Comparison of ENCODE assay signal across 9 cellular contexts in the genomic region with DNA sequence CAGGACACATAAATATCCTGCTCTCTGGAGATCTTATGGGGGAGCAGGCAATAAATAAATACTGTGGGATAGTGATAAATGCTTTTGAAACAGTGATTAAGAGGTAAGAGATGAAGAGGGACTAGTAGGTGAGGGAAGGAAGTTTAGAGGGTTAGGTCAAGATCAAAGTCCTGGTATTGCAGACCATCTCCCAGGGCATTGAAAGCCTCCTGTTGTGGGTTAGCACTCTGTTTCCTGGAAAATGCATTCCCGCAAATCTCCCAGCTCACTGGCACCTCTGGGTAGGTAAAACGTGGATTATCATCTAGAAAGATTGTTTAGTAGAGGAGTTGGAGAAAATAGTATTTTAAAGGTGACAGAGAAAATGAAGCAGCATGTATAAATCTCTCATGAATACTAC. TPM values are rescaled to one million over a fixed set of nuclear protein-coding genes. Genes with fewer than 3 reads are reported as not detected.
DNase-seq lines count a peak whose midpoint lies in the region; ATAC-seq and TF ChIP-seq lines count a peak whose summit lies in the region.
"Had no signal": no experiment of that assay in that cellular context is flagged by ENCODE, and none has a peak within 500 bp of the region (broad histone marks: within the 10 kb centered on the region; RNA-seq: fewer than 3 reads in every experiment).

No MANE protein-coding gene starts in this region.

- no peak for TF ChIP-seq EP300 in sigmoid colon (IDR thresholded peaks at IDR 0.05)

- no peak for TF ChIP-seq POLR2A in sigmoid colon (IDR thresholded peaks at IDR 0.05)

- POLR2A ChIA-PET in activated CD4-positive, alpha-beta T cell treated with anti-CD3 and anti-CD28 coated beads for 36 hours (lab: Charles Lee) = interaction anchor here (0.7 kb wide), 1 partner anchor 77 kb away, joined by 4 read pairs; no protein-coding TSS in a partner anchor

- TF ChIP-seq CTCF in epithelial cell of proximal tubule (conservative IDR thresholded peaks at IDR 0.05; ENCODE audit: low read depth, low read length) = no peak
- TF ChIP-seq CTCF in sigmoid colon (IDR thresholded peaks at IDR 0.05) = no peak

- peaks cover 2% of the 10 kb centered on the region for H3K27me3 Mint-ChIP-seq in activated CD4-positive, alpha-beta T cell treated with anti-CD3 and anti-CD28 coated beads for 36 hours

- H3K27ac ChIP-seq in sigmoid colon = peak overlapping the region in 3 of 4 donors; percentile 86 to 98 (median 95)
- H3K27ac ChIP-seq in effector memory CD4-positive, alpha-beta T cell (ENCODE audit: insufficient read depth, low read length, poor library complexity, severe bottlenecking) = no peak overlapping the region
- H3K27ac ChIP-seq: epithelial cell of prostate had no signal

- H3K27me3 ChIP-seq in sigmoid colon (no peaks in the 10 kb centered on the region), MG63 (no peaks in the 10 kb centered on the region)
- no peaks in the 10 kb centered on the region for H3K27me3 ChIP-seq in effector memory CD4-positive, alpha-beta T cell (replicated peaks; ENCODE audit: control insufficient read depth, insufficient read depth, low read length, poor library complexity, severe bottlenecking)

- no peaks in the 10 kb centered on the region for H3K9me3 Mint-ChIP-seq in activated CD4-positive, alpha-beta T cell treated with anti-CD3 and anti-CD28 coated beads for 36 hours (ENCODE audit: low read depth)

- ATAC-seq in activated CD4-positive, alpha-beta T cell treated with anti-CD3 and anti-CD28 coated beads for 36 hours = no peak
- ATAC-seq in GM19023 (IDR thresholded peaks at IDR 0.05; ENCODE audit: unreplicated experiment) = no peak

- no peak overlapping the region for H3K27ac Mint-ChIP-seq in activated CD4-positive, alpha-beta T cell treated with anti-CD3 and anti-CD28 coated beads for 36 hours

- no peaks in the 10 kb centered on the region for H3K36me3 ChIP-seq in sigmoid colon
- no peaks in the 10 kb centered on the region for H3K36me3 ChIP-seq in MG63
- no peaks in the 10 kb centered on the region for H3K36me3 ChIP-seq in effector memory CD4-positive, alpha-beta T cell (ENCODE audit: control insufficient read depth, insufficient read depth, low read length)

- CTCF ChIA-PET in activated CD4-positive, alpha-beta T cell treated with anti-CD3 and anti-CD28 coated beads for 36 hours (lab: Charles Lee) = no interaction called here

- no peak for DNase-seq in activated CD4-positive, alpha-beta T cell treated with anti-CD3 and anti-CD28 coated beads for 36 hours
- no peak for DNase-seq in activated CD4-positive, alpha-beta T cell treated with anti-CD3 and anti-CD28 coated beads, Interleukin-2, amount 50 U/mL, for 48 hours
- DNase-seq in SW480 (ENCODE audit: low spot score) (peak; percentile 37), epithelial cell of proximal tubule (ENCODE audit: low read depth) (no peak), sigmoid colon (no peak), MG63 (no peak)
- no peak for DNase-seq in effector memory CD4-positive, alpha-beta T cell

- 42 to 80% methylated on average over 2 of the region's 2 CpGs for WGBS in sigmoid colon, 2 donors

- intact Hi-C loops in activated CD4-positive, alpha-beta T cell treated with anti-CD3 and anti-CD28 coated beads for 36 hours (cut with DNase I, micrococcal nuclease) = loop anchor here in 1 of 2 experiments (5.0 kb wide), 1 partner anchor 36 kb away; no protein-coding TSS in a partner anchor
- intact Hi-C loops in sigmoid colon (cut with DNase I) = loop anchor here (10.0 kb wide), 1 partner anchor 523 kb away; no protein-coding TSS in a partner anchor

- H3K4me1 ChIP-seq in sigmoid colon = peaks cover 0 to 43% (median 28%) of the 10 kb centered on the region in 4 donors
- H3K4me1 ChIP-seq in effector memory CD4-positive, alpha-beta T cell (ENCODE audit: control insufficient read depth, insufficient read depth, low read length, poor library complexity, severe bottlenecking) = peaks cover 16% of the 10 kb centered on the region

- H3K9me3 ChIP-seq in sigmoid colon (no peaks in the 10 kb centered on the region), MG63 (no peaks in the 10 kb centered on the region)
- H3K9me3 ChIP-seq in effector memory CD4-positive, alpha-beta T cell (ENCODE audit: control insufficient read depth, low read length) = no peaks in the 10 kb centered on the region

- H3K36me3 Mint-ChIP-seq in activated CD4-positive, alpha-beta T cell treated with anti-CD3 and anti-CD28 coated beads for 36 hours (ENCODE audit: low read depth) = peaks cover under 1% of the 10 kb centered on the region

- peak overlapping the region; percentile 87 for H3K4me3 ChIP-seq in epithelial cell of proximal tubule (ENCODE audit: low read depth, low read length)
- peak overlapping the region in 3 of 4 donors; percentile 88 to 90 (median 90) for H3K4me3 ChIP-seq in sigmoid colon
- no peak overlapping the region for H3K4me3 ChIP-seq in MG63
- H3K4me3 ChIP-seq in effector memory CD4-positive, alpha-beta T cell (ENCODE audit: insufficient read depth, low read depth, low read length, poor library complexity, severe bottlenecking) = no peak overlapping the region

- H3K4me3 Mint-ChIP-seq in activated CD4-positive, alpha-beta T cell treated with anti-CD3 and anti-CD28 coated beads for 36 hours = peak overlapping the region; percentile 89

- peaks cover 23% of the 10 kb centered on the region for H3K4me1 Mint-ChIP-seq in activated CD4-positive, alpha-beta T cell treated with anti-CD3 and anti-CD28 coated beads for 36 hours

RNA-seq across cellular contexts. Expression of a gene that starts 2.2 kb away (rescaled TPM):
- total RNA-seq in activated CD4-positive, alpha-beta T cell treated with anti-CD3 and anti-CD28 coated beads for 36 hours = 10 to 100 TPM; 14.8 to 15.0 TPM
- total RNA-seq in epithelial cell of proximal tubule (16.3 and 40.6 TPM in 2 replicates), sigmoid colon (10 to 100 TPM; 22.7 to 40.5 (median 38.4) TPM)
- polyA plus RNA-seq in sigmoid colon = 1 to 10 TPM; 2.5 to 7.7 (median 4.8) TPM
- total RNA-seq in MG63 (2014; rRNA removed; shearing (Covaris generic); ENCODE audit: low replicate concordance) = 8.2 and 9.0 TPM in 2 replicates

RNA-seq across cellular contexts. Expression of a gene that starts 7.8 kb away (rescaled TPM):
- 10 to 100 TPM; 54.6 to 81.8 TPM for total RNA-seq in activated CD4-positive, alpha-beta T cell treated with anti-CD3 and anti-CD28 coated beads for 36 hours
- total RNA-seq in epithelial cell of proximal tubule (22.6 and 27.7 TPM in 2 replicates), sigmoid colon (10 to 100 TPM; 33.8 to 46.4 (median 37.3) TPM)
- 1 to 10 TPM; 4.4 to 8.3 (median 7.8) TPM for polyA plus RNA-seq in sigmoid colon
- 15.0 and 24.3 TPM in 2 replicates for total RNA-seq in MG63 (2014; rRNA removed; shearing (Covaris generic); ENCODE audit: low replicate concordance)

Comparison
In these comparisons a context has a peak if more than half of its experiments do, and no peak if none do; other contexts are left out.
1. H3K4me3 ChIP-seq: peak in epithelial cell of proximal tubule (single experiment) and sigmoid colon (3 of 4); none in MG63 (single experiment) and effector memory CD4-positive, alpha-beta T cell (single experiment).